ENCODE assay signal across 9 cellular contexts in the genomic region with DNA sequence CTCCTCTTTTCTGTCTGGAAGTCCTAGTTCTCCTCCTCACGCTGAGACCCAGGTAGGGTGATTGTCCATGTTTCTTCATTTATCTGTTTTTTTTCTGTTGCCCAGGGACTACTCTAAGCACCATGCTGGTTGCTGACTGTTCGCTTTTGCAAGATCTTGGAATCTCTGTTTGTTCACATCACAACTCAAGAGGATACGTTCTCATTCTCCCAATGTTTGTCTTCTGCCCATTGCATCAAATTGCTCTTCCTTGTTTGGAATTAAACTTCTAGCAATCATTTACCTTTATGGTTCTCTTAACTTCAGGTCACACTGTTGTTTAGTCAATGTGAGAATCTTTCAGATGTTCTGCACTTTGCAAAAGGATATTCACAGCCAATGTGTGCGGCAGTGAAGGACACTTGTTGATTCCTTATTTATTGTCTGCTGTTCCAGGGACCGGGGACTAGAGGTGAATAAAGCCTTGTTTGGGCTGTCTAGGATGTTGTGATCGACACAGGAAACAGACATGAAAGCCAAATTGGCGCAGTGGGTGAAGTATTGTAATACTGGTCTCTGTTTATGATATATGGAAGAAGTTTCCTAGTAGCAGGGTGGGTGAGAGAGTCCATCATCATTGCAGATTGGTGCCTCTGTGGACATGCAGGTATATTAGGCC. TPM values are rescaled to one million over a fixed set of nuclear protein-coding genes. Genes with fewer than 3 reads are reported as not detected.
DNase-seq lines count a peak whose midpoint lies in the region; ATAC-seq and TF ChIP-seq lines count a peak whose summit lies in the region.
"Had no signal": no experiment of that assay in that cellular context is flagged by ENCODE, and none has a peak within 500 bp of the region (broad histone marks: within the 10 kb centered on the region; RNA-seq: fewer than 3 reads in every experiment).

No MANE protein-coding gene starts in this region.

- H3K4me1 Mint-ChIP-seq in stimulated activated naive CD8-positive, alpha-beta T cell treated with anti-CD3 and anti-CD28 coated beads, Interleukin-15, Interleukin-2, amounts not matched to agents 100 ng/mL and 50 ng/mL, for 24 hours (ENCODE audit: low read depth) = peaks cover 44% of the 10 kb centered on the region
- peaks cover 38 to 50% of the 10 kb centered on the region in 2 donors for H3K4me1 Mint-ChIP-seq in effector memory CD8-positive, alpha-beta T cell (ENCODE audit: low read depth in 2 of 2)

- H3K27me3 Mint-ChIP-seq in stimulated activated naive CD8-positive, alpha-beta T cell treated with anti-CD3 and anti-CD28 coated beads, Interleukin-15, Interleukin-2, amounts not matched to agents 100 ng/mL and 50 ng/mL, for 24 hours = no peaks in the 10 kb centered on the region
- no peaks in the 10 kb centered on the region for H3K27me3 Mint-ChIP-seq in effector memory CD8-positive, alpha-beta T cell

- intact Hi-C loops in prostate gland (cut with DNase I) = loop anchor here (5.0 kb wide), 1 partner anchor 126 kb away; no protein-coding TSS in a partner anchor

- H3K27ac Mint-ChIP-seq in stimulated activated naive CD8-positive, alpha-beta T cell treated with anti-CD3 and anti-CD28 coated beads, Interleukin-15, Interleukin-2, amounts not matched to agents 100 ng/mL and 50 ng/mL, for 24 hours = peak overlapping the region; percentile 26
- peak overlapping the region; percentile 57 to 59 for H3K27ac Mint-ChIP-seq in effector memory CD8-positive, alpha-beta T cell

- H3K9me3 Mint-ChIP-seq in stimulated activated naive CD8-positive, alpha-beta T cell treated with anti-CD3 and anti-CD28 coated beads, Interleukin-15, Interleukin-2, amounts not matched to agents 100 ng/mL and 50 ng/mL, for 24 hours = no peaks in the 10 kb centered on the region
- no peaks in the 10 kb centered on the region for H3K9me3 Mint-ChIP-seq in effector memory CD8-positive, alpha-beta T cell

- no peak for ATAC-seq in stimulated activated naive CD8-positive, alpha-beta T cell treated with anti-CD3 and anti-CD28 coated beads, Interleukin-15, Interleukin-2, amounts not matched to agents 100 U/mL and 50 U/mL, for 24 hours
- ATAC-seq in effector memory CD8-positive, alpha-beta T cell (replicated peaks) = no peak
- no peak for ATAC-seq in HG02610 (IDR thresholded peaks at IDR 0.05; ENCODE audit: unreplicated experiment)

- TF ChIP-seq POLR2A in prostate gland (IDR thresholded peaks at IDR 0.05) = no peak

- no peaks in the 10 kb centered on the region for H3K36me3 ChIP-seq in prostate gland

- H3K4me3 Mint-ChIP-seq in stimulated activated naive CD8-positive, alpha-beta T cell treated with anti-CD3 and anti-CD28 coated beads, Interleukin-15, Interleukin-2, amounts not matched to agents 100 ng/mL and 50 ng/mL, for 24 hours = no peak overlapping the region
- H3K4me3 Mint-ChIP-seq in effector memory CD8-positive, alpha-beta T cell = peak overlapping the region in 1 of 2 donors; percentile 40

- 67% methylated on average over 7 of the region's 7 CpGs for WGBS in prostate gland

- no peaks in the 10 kb centered on the region for H3K9me3 ChIP-seq in prostate gland

- H3K27me3 ChIP-seq in prostate gland (replicated peaks; ENCODE audit: insufficient read depth) = no peaks in the 10 kb centered on the region

- CTCF ChIA-PET in GM10248 (lab: Yijun Ruan, JAX) = no interaction called here

- H3K27ac ChIP-seq in prostate gland = peak overlapping the region; percentile 70 to 77

- no peak overlapping the region for H3K4me3 ChIP-seq in prostate gland

- POLR2A ChIA-PET in GM10248 (lab: Yijun Ruan, JAX) = no interaction called here

- no peak for TF ChIP-seq CTCF in prostate gland (IDR thresholded peaks at IDR 0.05)
- no peak for TF ChIP-seq CTCF in GM10248 (IDR thresholded peaks at IDR 0.05; ENCODE audit: control extremely low read depth, extremely low read depth, low read depth, missing control alignments)

- H3K4me1 ChIP-seq in prostate gland (replicated peaks) = peaks cover 7% of the 10 kb centered on the region

- peaks cover 16% of the 10 kb centered on the region for H3K36me3 Mint-ChIP-seq in stimulated activated naive CD8-positive, alpha-beta T cell treated with anti-CD3 and anti-CD28 coated beads, Interleukin-15, Interleukin-2, amounts not matched to agents 100 ng/mL and 50 ng/mL, for 24 hours (ENCODE audit: low read depth)
- H3K36me3 Mint-ChIP-seq in effector memory CD8-positive, alpha-beta T cell (ENCODE audit: insufficient read depth) = peaks cover 5% of the 10 kb centered on the region

- no peak for DNase-seq in stimulated activated naive CD8-positive, alpha-beta T cell treated with anti-CD3 and anti-CD28 coated beads, Interleukin-15, Interleukin-2, amounts not matched to agents 100 U/mL and 50 U/mL, for 24 hours
- no peak for DNase-seq in effector memory CD8-positive, alpha-beta T cell
- DNase-seq in prostate gland (ENCODE audit: low spot score) (no peak), GM10248 (ENCODE audit: extremely low spot score) (no peak), SIG-M5 treated with dmso at 0.1 percent for 504 hours (lab: John Stamatoyannopoulos, UW; ENCODE audit: unreplicated experiment) (no peak)
- no peak for DNase-seq in activated CD4-positive, CD25-positive, alpha-beta regulatory T cell (lab: John Stamatoyannopoulos, UW)
- DNase-seq: activated gamma-delta T cell had no signal

RNA-seq across cellular contexts. Expression of a gene that starts 24.5 kb away (rescaled TPM):
- total RNA-seq in prostate gland = 100 to 1,000 TPM; 219 to 248 TPM
